ENCODE assay signal across 8 cellular contexts in the genomic region with DNA sequence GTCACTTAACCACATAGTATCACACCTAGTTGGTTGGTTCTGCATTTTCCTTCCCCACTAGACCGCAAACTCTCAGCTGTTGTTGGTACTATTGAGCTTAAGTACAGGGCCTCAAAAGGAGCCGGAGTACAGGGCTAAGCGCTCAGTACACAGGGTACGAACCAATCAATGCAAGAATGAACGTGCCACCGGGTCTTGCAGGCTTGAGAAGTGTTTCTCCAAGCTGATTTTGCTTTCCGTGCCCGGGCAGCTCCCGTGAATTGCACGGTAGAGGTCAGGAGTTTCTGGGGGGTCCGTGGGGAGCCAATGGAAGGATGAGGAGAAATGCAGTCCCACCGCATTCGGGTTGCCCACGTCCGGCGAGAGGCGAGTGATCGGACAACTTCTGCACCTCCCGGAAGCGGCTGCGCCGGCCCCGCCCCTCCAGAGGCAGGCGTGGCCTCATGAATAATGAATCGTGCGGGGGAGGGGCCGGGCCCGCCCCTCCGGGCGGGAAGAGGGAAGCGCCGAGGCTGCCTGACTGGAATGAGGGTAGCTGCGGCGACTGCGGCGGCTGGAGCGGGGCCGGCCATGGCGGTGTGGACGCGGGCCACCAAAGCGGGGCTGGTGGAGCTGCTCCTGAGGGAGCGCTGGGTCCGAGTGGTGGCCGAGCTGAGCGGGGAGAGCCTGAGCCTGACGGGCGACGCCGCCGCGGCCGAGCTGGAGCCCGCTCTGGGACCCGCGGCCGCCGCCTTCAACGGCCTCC. TPM values are rescaled to one million over a fixed set of nuclear protein-coding genes. Genes with fewer than 3 reads are reported as not detected.
DNase-seq lines count a peak whose midpoint lies in the region; ATAC-seq and TF ChIP-seq lines count a peak whose summit lies in the region.

A gene (plus strand): TSS at position 523 of the 745 bp plus-strand sequence. CDS start 3 bp downstream, at position 526.

- TF ChIP-seq POLR2A in upper lobe of left lung (IDR thresholded peaks at IDR 0.05), result peak; percentile 39 to 97 (median 87)

- no peaks in the 10 kb centered on the region for H3K36me3 ChIP-seq in upper lobe of left lung

- H3K9me3 Mint-ChIP-seq in HFFc6, result no peaks in the 10 kb centered on the region

- no peaks in the 10 kb centered on the region for H3K27me3 Mint-ChIP-seq in HFFc6 (ENCODE audit: insufficient read depth)

- H3K27me3 ChIP-seq in upper lobe of left lung, result no peaks in the 10 kb centered on the region

- ATAC-seq in upper lobe of left lung (ENCODE audit: low FRiP score in 2 of 2), result peak; percentile 98

- peaks cover 29 to 53% (median 34%) of the 10 kb centered on the region in 4 donors for H3K4me1 ChIP-seq in upper lobe of left lung

- peak within 1 kb of the TSS; percentile 51 for H3K27ac ChIP-seq in adipose tissue (ENCODE audit: low read depth, low read length)
- peak within 1 kb of the TSS; percentile 91 to 97 (median 95) for H3K27ac ChIP-seq in upper lobe of left lung

- peak; percentile 91 for DNase-seq in GM10266 (ENCODE audit: extremely low spot score)
- DNase-seq in HFFc6, result peak; percentile 79
- DNase-seq in NCI-H1048 (lab: John Stamatoyannopoulos, UW), result peak; percentile 49
- DNase-seq in SW480 (ENCODE audit: low spot score), result peak; percentile 85
- peak; percentile 97 for DNase-seq in cardiac septum (ENCODE audit: low spot score)
- peak; percentile 91 for DNase-seq in pons (ENCODE audit: low spot score)
- DNase-seq in upper lobe of left lung, result peak; percentile 95 to 99

- H3K27ac Mint-ChIP-seq in HFFc6, result peak within 1 kb of the TSS; percentile 75

- TF ChIP-seq CTCF in GM10266 (IDR thresholded peaks at IDR 0.05; ENCODE audit: control insufficient read depth, insufficient read depth, low read depth, missing control alignments) (no peak), HFFc6 (IDR thresholded peaks at IDR 0.05) (no peak), upper lobe of left lung (IDR thresholded peaks at IDR 0.05) (peak in 2 of 6 experiments; percentile 16 to 24)

- peak in 1 of 4 donors; percentile 35 for TF ChIP-seq EP300 in upper lobe of left lung (IDR thresholded peaks at IDR 0.05)

- H3K4me3 Mint-ChIP-seq in HFFc6, result peak within 1 kb of the TSS; percentile 95

- H3K4me3 ChIP-seq in upper lobe of left lung, result peak within 1 kb of the TSS; percentile 72 to 89 (median 80)

- peaks cover 11% of the 10 kb centered on the region for H3K36me3 Mint-ChIP-seq in HFFc6 (ENCODE audit: low read depth)

- intact Hi-C loops in cardiac septum (cut with DNase I), result no loop called here

- H3K9me3 ChIP-seq in upper lobe of left lung, result no peaks in the 10 kb centered on the region

- WGBS in adipose tissue, 3 donors, result 0 to 1% (median 1%) methylated on average over 46 to 59 of the region's 59 CpGs
- 0 to 2% methylated on average over 14 to 20 of the region's 59 CpGs for WGBS in upper lobe of left lung, 2 donors

- H3K4me1 Mint-ChIP-seq in HFFc6 (ENCODE audit: low read depth), result peaks cover 48% of the 10 kb centered on the region

RNA-seq across cellular contexts. Expression of the gene that starts here (rescaled TPM):
- total RNA-seq in HFFc6 (2021; fragmentation: NEBNext Ultra II Directional; extraction: Animal tissue kit (Norgen Biotek cat#: 25700)), result 10 to 100 TPM; 52.0 to 64.8 (median 58.6) TPM
- polyA plus RNA-seq in adipose tissue, result 10 to 100 TPM in 1 of 3 donors, 1 to 10 TPM in 2; 3.3 to 20.9 (median 8.9) TPM
- total RNA-seq in cardiac septum, result 13.0 TPM
- total RNA-seq in upper lobe of left lung, result 10 to 100 TPM; 24.1 to 41.2 (median 30.5) TPM

Comparison
In these comparisons a context has a peak if more than half of its experiments do, and no peak if none do; other contexts are left out.
1. Peak in every context shown above with its lines: DNase-seq, ATAC-seq, H3K4me3 ChIP-seq and H3K27ac ChIP-seq.